In genomic region chr19:16115309-16116039, GRCh38 we compare ENCODE assay signal across 14 cellular contexts. TPM values are rescaled to one million over a fixed set of nuclear protein-coding genes. Genes with fewer than 3 reads are reported as not detected.
DNase-seq lines count a peak whose midpoint lies in the region; ATAC-seq and TF ChIP-seq lines count a peak whose summit lies in the region.
"Had no signal": no experiment of that assay in that cellular context is flagged by ENCODE, and none has a peak within 500 bp of the region (broad histone marks: within the 10 kb centered on the region; RNA-seq: fewer than 3 reads in every experiment).

No MANE protein-coding gene starts in this region.

- no peak overlapping the region; the same call in 1 of the 2 replicates for H3K9ac ChIP-seq in GM23248

- no peak overlapping the region for H2AFZ ChIP-seq in GM23248

- no peak overlapping the region for H3K4me3 ChIP-seq in GM23248
- H3K4me3 ChIP-seq: MG63 had no signal

- H3K4me1 ChIP-seq in GM23248 (ENCODE audit: insufficient read depth), result peaks cover 8% of the 10 kb centered on the region; the same call in 1 of the 2 replicates

- H3K36me3 ChIP-seq in GM23248 (ENCODE audit: low read depth), result peaks cover 10% of the 10 kb centered on the region; the same call in 1 of the 2 replicates

- H3K9me2 ChIP-seq in GM23248 (ENCODE audit: insufficient read depth), result no peaks in the 10 kb centered on the region

- 88 to 90% methylated on average over 9 of the region's 9 CpGs for WGBS in GM23248 (ENCODE audit: low coverage in 1 of 2, low lambda C conversion rate in 2 of 2, missing lambda C conversion rate in 2 of 2), 2 experiments

- no peaks in the 10 kb centered on the region for H3K27me3 ChIP-seq in GM23248 (replicated peaks; ENCODE audit: insufficient read depth)
- H3K27me3 ChIP-seq: MG63 had no signal

- no peaks in the 10 kb centered on the region for H3K27me3 Mint-ChIP-seq in T-helper 2 cell treated with Interferon-gamma antibody and Interleukin-4, amounts not matched to agents 5 μg/mL and 100 μg/mL, for 36 hours (ENCODE audit: low read depth)
- no peaks in the 10 kb centered on the region for H3K27me3 Mint-ChIP-seq in T-cell
- H3K27me3 Mint-ChIP-seq in endothelial cell (ENCODE audit: unreplicated experiment), result peaks cover 7% of the 10 kb centered on the region

- H3K9me3 ChIP-seq in GM23248 (ENCODE audit: low read depth), result no peaks in the 10 kb centered on the region
- H3K9me3 ChIP-seq: MG63 had no signal

- CTCF ChIA-PET in T-cell (lab: Charles Lee), result interaction anchor here in 1 of 2 donors (0.6 kb wide), 1 partner anchor 67 kb away, joined by 3 read pairs; no protein-coding TSS in a partner anchor

- peaks cover 57% of the 10 kb centered on the region for H3K79me2 ChIP-seq in GM23248 (ENCODE audit: insufficient read depth)

- H3F3A ChIP-seq in GM23248 (ENCODE audit: insufficient read depth), result no peaks in the 10 kb centered on the region

- H3K4me2 ChIP-seq in GM23248 (ENCODE audit: unreplicated experiment), result no peak overlapping the region

- no peaks in the 10 kb centered on the region for H4K20me1 ChIP-seq in GM23248 (ENCODE audit: insufficient read depth)

- H3K27ac Mint-ChIP-seq in T-helper 2 cell treated with Interferon-gamma antibody and Interleukin-4, amounts not matched to agents 5 μg/mL and 100 μg/mL, for 36 hours, result peak overlapping the region; percentile 81
- H3K27ac Mint-ChIP-seq in T-cell (peak overlapping the region; percentile 34 to 60), endothelial cell (ENCODE audit: unreplicated experiment) (no peak overlapping the region)

- POLR2A ChIA-PET in T-cell (lab: Charles Lee), result interaction anchor here in 1 of 2 donors (0.6 kb wide), 1 partner anchor 1726 kb away, joined by 3 read pairs; no protein-coding TSS in a partner anchor

- peaks cover 51% of the 10 kb centered on the region for H3K36me3 Mint-ChIP-seq in T-helper 2 cell treated with Interferon-gamma antibody and Interleukin-4, amounts not matched to agents 5 μg/mL and 100 μg/mL, for 36 hours (ENCODE audit: low read depth)
- H3K36me3 Mint-ChIP-seq in T-cell, result peaks cover 30% of the 10 kb centered on the region
- H3K36me3 Mint-ChIP-seq in endothelial cell (ENCODE audit: low read depth, unreplicated experiment), result peaks cover 16% of the 10 kb centered on the region

- peaks cover 60% of the 10 kb centered on the region for H3K4me1 Mint-ChIP-seq in T-helper 2 cell treated with Interferon-gamma antibody and Interleukin-4, amounts not matched to agents 5 μg/mL and 100 μg/mL, for 36 hours (ENCODE audit: low read depth)
- H3K4me1 Mint-ChIP-seq in T-cell (peaks cover 54 to 74% (median 73%) of the 10 kb centered on the region in 3 donors), endothelial cell (ENCODE audit: unreplicated experiment) (peaks cover 20% of the 10 kb centered on the region)

- no peak for DNase-seq in T-helper 2 cell treated with Interferon-gamma antibody and Interleukin-4, amounts not matched to agents 5 μg/mL and 100 μg/mL, for 36 hours (ENCODE audit: low spot score)
- DNase-seq in T-helper 2 cell (no peak), T-cell (no peak), endothelial cell (ENCODE audit: low spot score) (no peak), putamen (ENCODE audit: low spot score) (peak; percentile 54), GM23248 (no peak), NCI-H524 treated with DMSO at 0.1 percent for 48 hours (lab: John Stamatoyannopoulos, UW) (no peak), HuH-7.5 (ENCODE audit: low spot score) (no peak)
- DNase-seq: activated CD4-positive, alpha-beta T cell treated with anti-CD3 and anti-CD28 coated beads, Interleukin-2, amount 50 U/mL, for 4 hours; DMS53; MG63; NCI-H526 had no signal

- peak overlapping the region; percentile 59 for H3K4me3 Mint-ChIP-seq in T-helper 2 cell treated with Interferon-gamma antibody and Interleukin-4, amounts not matched to agents 5 μg/mL and 100 μg/mL, for 36 hours
- no peak overlapping the region for H3K4me3 Mint-ChIP-seq in T-cell
- peak overlapping the region; percentile 17 for H3K4me3 Mint-ChIP-seq in endothelial cell (ENCODE audit: unreplicated experiment)

- no peaks in the 10 kb centered on the region for H3K9me3 Mint-ChIP-seq in T-helper 2 cell treated with Interferon-gamma antibody and Interleukin-4, amounts not matched to agents 5 μg/mL and 100 μg/mL, for 36 hours
- no peaks in the 10 kb centered on the region for H3K9me3 Mint-ChIP-seq in T-cell
- H3K9me3 Mint-ChIP-seq in endothelial cell (ENCODE audit: unreplicated experiment), result no peaks in the 10 kb centered on the region

- TF ChIP-seq CTCF in endothelial cell (IDR thresholded peaks at IDR 0.05; ENCODE audit: unreplicated experiment), result no peak

- no peak for ATAC-seq in T-cell (replicated peaks in 1 of 4)

- H3K27ac ChIP-seq in GM23248, result no peak overlapping the region

- in situ Hi-C loops in GM23248 (cut with MboI), result no loop called here

RNA-seq across cellular contexts. Expression of gene RAB8A, which starts 3.8 kb away (rescaled TPM):
- total RNA-seq in T-cell, result 10 to 100 TPM; 67.0 to 84.5 (median 71.7) TPM
- total RNA-seq in endothelial cell (ENCODE audit: unreplicated experiment), result 60.6 TPM
- 29.5 and 42.6 TPM in 2 replicates for total RNA-seq in GM23248 (2014; rRNA removed; shearing (Covaris generic))
- 106 and 112 TPM in 2 replicates for polyA plus RNA-seq in GM23248 (2016; fragmentation: Nextera tagmentation; extraction: Ambion mirVana)

RNA-seq across cellular contexts. Expression of gene HSH2D, which starts 28.0 kb away (rescaled TPM):
- 10 to 100 TPM; 23.5 to 37.0 (median 28.5) TPM for total RNA-seq in T-cell
- not detected for total RNA-seq in endothelial cell (ENCODE audit: unreplicated experiment)
- total RNA-seq in GM23248 (2014; rRNA removed; shearing (Covaris generic)), result not detected in 2 replicates
- polyA plus RNA-seq in GM23248 (2016; fragmentation: Nextera tagmentation; extraction: Ambion mirVana), result 0.13 TPM in 1 of 2 replicates, not detected in the other
- total RNA-seq: SK-MEL-5 had no signal

RNA-seq across cellular contexts. Expression of gene TPM4, which starts 39.2 kb away (rescaled TPM):
- total RNA-seq in T-cell (100 to 1,000 TPM in 2 of 5 donors, 10 to 100 TPM in 3; 83.6 to 189 (median 99.5) TPM), endothelial cell (ENCODE audit: unreplicated experiment) (644 TPM)
- 1,413 and 1,469 TPM in 2 replicates for total RNA-seq in GM23248 (2014; rRNA removed; shearing (Covaris generic))
- 1,408 and 1,423 TPM in 2 replicates for polyA plus RNA-seq in GM23248 (2016; fragmentation: Nextera tagmentation; extraction: Ambion mirVana)

RNA-seq across cellular contexts. Expression of gene CIB3, which starts 57.9 kb away (rescaled TPM):
- total RNA-seq in T-cell (not detected), endothelial cell (ENCODE audit: unreplicated experiment) (not detected)
- not detected in 2 replicates for total RNA-seq in GM23248 (2014; rRNA removed; shearing (Covaris generic))
- not detected in 2 replicates for polyA plus RNA-seq in GM23248 (2016; fragmentation: Nextera tagmentation; extraction: Ambion mirVana)
- total RNA-seq: SK-MEL-5 had no signal
- polyA plus RNA-seq: keratinocyte had no signal

Comparison
In these comparisons a context has a peak if more than half of its experiments do, and no peak if none do; other contexts are left out.
1. H3K4me3 Mint-ChIP-seq: peak in T-helper 2 cell treated with Interferon-gamma antibody and Interleukin-4, amounts not matched to agents 5 μg/mL and 100 μg/mL, for 36 hours (single experiment) and endothelial cell (single experiment); none in T-cell (0 of 3).
2. RNA of gene HSH2D, which starts 28.0 kb away (total RNA-seq): 23.5 to 37.0 TPM in T-cell; not detected in endothelial cell (single experiment) and not detected in GM23248; every median in the first group is over 10 times any median in the second.